8 cellular contexts compared by ENCODE assay signal in genomic region chr11:66069715-66070603, GRCh38. TPM values are rescaled to one million over a fixed set of nuclear protein-coding genes. Genes with fewer than 3 reads are reported as not detected.
DNase-seq lines count a peak whose midpoint lies in the region; ATAC-seq, FAIRE-seq and TF ChIP-seq lines count a peak whose summit lies in the region.

TSS of gene PACS1 (plus strand) at chr11:66070272. CDS start at chr11:66070487, 215 bp downstream.

- H3K79me2 ChIP-seq in H1 (ENCODE audit: control insufficient read depth in 1 of 2, insufficient read depth in 2 of 2, low read length in 2 of 2) = peaks cover 0 to 13% of the 10 kb centered on the region in 2 experiments; a peak in 2 of 4 replicates

- H3K9me3 Mint-ChIP-seq in memory B cell = no peaks in the 10 kb centered on the region

- no peak for TF ChIP-seq EP300 in H1 (IDR thresholded peaks at IDR 0.05; ENCODE audit: borderline replicate concordance in 1 of 2, low read depth in 2 of 2, low read length in 2 of 2)

- H3K4me2 ChIP-seq in H1 (ENCODE audit: insufficient read depth in 1 of 2, low read depth in 2 of 2, low read length in 2 of 2) = peak within 1 kb of the TSS; percentile 75 to 85

- H3K4me3 Mint-ChIP-seq in memory B cell = peak within 1 kb of the TSS; percentile 96

- no peak within 1 kb of the TSS for H3K23ac ChIP-seq in H1 (ENCODE audit: insufficient read length)

- peaks cover 33% of the 10 kb centered on the region for H3K36me3 Mint-ChIP-seq in memory B cell

- H3K4me1 Mint-ChIP-seq in memory B cell = peaks cover 50% of the 10 kb centered on the region

- no peak within 1 kb of the TSS for H3K14ac ChIP-seq in H1 (ENCODE audit: insufficient read length)

- no peaks in the 10 kb centered on the region; the same call in 1 of the 2 replicates for H3K79me1 ChIP-seq in H1 (ENCODE audit: low read depth, low read length)

- peaks cover 9 to 37% (median 26%) of the 10 kb centered on the region in 4 experiments for H3K36me3 ChIP-seq in H1 (ENCODE audit: control insufficient read depth in 2 of 4, insufficient read depth in 4 of 4, low read length in 3 of 4)

- peak within 1 kb of the TSS; percentile 85 for H2BK5ac ChIP-seq in H1 (ENCODE audit: low read depth, low read length)

- H4K5ac ChIP-seq in H1 (ENCODE audit: insufficient read length, low read depth, low read length) = peak within 1 kb of the TSS; percentile 18

- FAIRE-seq in H1 (lab: Jason Lieb, UNC) = no peak

- no peak within 1 kb of the TSS for H2BK15ac ChIP-seq in H1 (ENCODE audit: low read length)

- H3K4me3 ChIP-seq in GM12865 (ENCODE audit: low read depth, low read length) (peak within 1 kb of the TSS; percentile 75), H1 (ENCODE audit: extremely low read depth in 1 of 4, insufficient read depth in 2 of 4, low read depth in 3 of 4, low read length in 4 of 4) (peak within 1 kb of the TSS; percentile 43 to 90 (median 63))

- peak within 1 kb of the TSS; percentile 46 for H3K27ac ChIP-seq in H1 (ENCODE audit: low read depth, low read length)

- peak within 1 kb of the TSS; percentile 61; the same call in 1 of the 2 replicates for H2AK5ac ChIP-seq in H1 (ENCODE audit: low read depth, low read length)

- H2BK120ac ChIP-seq in H1 (replicated peaks; ENCODE audit: low read depth, low read length) = no peak within 1 kb of the TSS

- H3K9ac ChIP-seq in H1 (replicated peaks in 1 of 4; ENCODE audit: extremely low read depth in 1 of 4, low read depth in 3 of 4, low read length in 3 of 4) = peak within 1 kb of the TSS; percentile 44 to 85 (median 53); a peak in 6 of 7 replicates

- TF ChIP-seq RAD21 in H1 (IDR thresholded peaks at IDR 0.05 in 1 of 2, conservative IDR thresholded peaks at IDR 0.05 in 1 of 2; ENCODE audit: low read depth in 2 of 2, low read length in 2 of 2) = no peak

- H4K91ac ChIP-seq in H1 (replicated peaks; ENCODE audit: insufficient read length, low read length) = no peak within 1 kb of the TSS

- peak within 1 kb of the TSS; percentile 35 for H3K4ac ChIP-seq in H1 (replicated peaks; ENCODE audit: insufficient read length, low read depth, low read length)

- whole genome bisulfite sequencing in H1 (ENCODE audit: extremely low coverage in 1 of 2, insufficient coverage in 1 of 2, insufficient read length in 1 of 2, insufficient replicate concordance in 2 of 2, low coverage in 1 of 2, low lambda C conversion rate in 2 of 2, missing lambda C conversion rate in 1 of 2), 2 experiments = 2% methylated on average over 31 of the region's 120 CpGs; no CpG with 5 or more reads in 1 of the 2 experiments

- H3K27me3 Mint-ChIP-seq in memory B cell = no peaks in the 10 kb centered on the region

- peak in 1 of 2 experiments; percentile 88; a peak in 1 of 3 replicates for TF ChIP-seq POLR2A in H1 (IDR thresholded peaks at IDR 0.05; ENCODE audit: control extremely low read depth in 1 of 2, low read depth in 2 of 2, low read length in 2 of 2)

- H3K18ac ChIP-seq in H1 (ENCODE audit: extremely low read depth, low read length) = peak within 1 kb of the TSS; percentile 60

- H4K8ac ChIP-seq in H1 (ENCODE audit: extremely low read depth, insufficient read depth, low read length) = peak within 1 kb of the TSS; percentile 71

- ATAC-seq in HG02678 (IDR thresholded peaks at IDR 0.05; ENCODE audit: unreplicated experiment) (peak; percentile 64), memory B cell (ENCODE audit: low read depth) (peak; percentile 76)

- no peaks in the 10 kb centered on the region; the same call in 1 of the 2 replicates for H3K23me2 ChIP-seq in H1 (ENCODE audit: low read depth, low read length)

- peak within 1 kb of the TSS; percentile 96 for H3K27ac Mint-ChIP-seq in memory B cell

- POLR2A ChIA-PET in H1 (lab: Charles Lee; ENCODE audit: partially characterized antibody) = interaction anchor here (0.8 to 9.7 kb wide), 14 partner anchors 9 to 242 kb away, joined by 3 to 150 read pairs (median 4); partner anchors contain the start of genes GAL3ST3, RAB1B and SF3B2

- no peak for TF ChIP-seq CTCF in GM12865 (IDR thresholded peaks at IDR 0.05; ENCODE audit: insufficient read depth, low read depth, low read length, missing control alignments)
- no peak for TF ChIP-seq CTCF in H1 (IDR thresholded peaks at IDR 0.05; ENCODE audit: control extremely low read depth in 1 of 3, insufficient read depth in 1 of 3, low read depth in 1 of 3, low read length in 3 of 3)

- H4K20me1 ChIP-seq in H1 (replicated peaks in 1 of 2; ENCODE audit: control insufficient read depth in 1 of 2, insufficient read depth in 2 of 2, low read length in 2 of 2) = peaks cover 2 to 17% of the 10 kb centered on the region in 2 experiments

- H2AFZ ChIP-seq in H1 (ENCODE audit: low read length) = no peak within 1 kb of the TSS

- no peak within 1 kb of the TSS for H2BK12ac ChIP-seq in H1 (ENCODE audit: low read depth, low read length)

- peak within 1 kb of the TSS; percentile 61; the same call in 1 of the 2 replicates for H2BK20ac ChIP-seq in H1 (ENCODE audit: low read length)

- peak within 1 kb of the TSS; percentile 48 for H3K56ac ChIP-seq in H1 (replicated peaks; ENCODE audit: insufficient read length, low read depth, low read length)

- H3K27me3 ChIP-seq in H1 (replicated peaks in 1 of 4; ENCODE audit: control insufficient read depth in 3 of 4, extremely low read depth in 1 of 4, insufficient read depth in 3 of 4, low read length in 3 of 4) = no peaks in the 10 kb centered on the region

- H3K4me1 ChIP-seq in H1 (replicated peaks in 1 of 4; ENCODE audit: control insufficient read depth in 3 of 4, insufficient read depth in 4 of 4, low read length in 3 of 4) = peaks cover 5 to 13% (median 8%) of the 10 kb centered on the region in 4 experiments; a peak in 6 of 7 replicates

- CTCF ChIA-PET in H1 (lab: Charles Lee; ENCODE audit: partially characterized antibody) = interaction anchor here (0.6 to 8.8 kb wide), 15 partner anchors 10 to 219 kb away, joined by 3 to 144 read pairs (median 7); partner anchors contain the start of genes CST6, GAL3ST3, SF3B2 and YIF1A

- H3K9me3 ChIP-seq in H1 (ENCODE audit: insufficient read depth in 2 of 2, low read depth in 1 of 2, low read length in 1 of 2) = no peaks in the 10 kb centered on the region

- peak; percentile 93 for DNase-seq in GM12865 (ENCODE audit: low read depth)
- DNase-seq in NCI-H446 treated with DMSO at 0.1 percent for 48 hours (lab: John Stamatoyannopoulos, UW) = peak; percentile 8
- DNase-seq in activated CD8-positive, alpha-beta memory T cell treated with anti-CD3 and anti-CD28 coated beads for 48 hours (ENCODE audit: low read depth in 2 of 3, low spot score in 2 of 3) = peak; percentile 34 to 76 (median 71)
- DNase-seq in H1 (ENCODE audit: low read depth in 1 of 2, low spot score in 2 of 2) = peak; percentile 34 to 85
- DNase-seq in memory B cell (ENCODE audit: low spot score in 2 of 2) = peak; percentile 73 to 75
- DNase-seq in stimulated activated CD8-positive, alpha-beta memory T cell treated with anti-CD3 and anti-CD28 coated beads, Interleukin-12 subunit alpha, Interleukin-12 subunit beta, amount 100 ng/mL, for 4 hours (ENCODE audit: low read depth) = peak; percentile 83
- DNase-seq in NK-92 treated with Interleukin-12 subunit alpha and Interleukin-12 subunit beta, amount 100 ng/mL, for 24 hours (lab: John Stamatoyannopoulos, UW) = no peak

TF ChIP-seq in H1, 55 proteins besides CTCF, POLR2A, EP300 and RAD21 (continues in another document):
- TF ChIP-seq BACH1 (IDR thresholded peaks at IDR 0.05; ENCODE audit: low read length) (0 out of 2 replicates have a peak, but pooled peaks have one; percentile 21), TBP (IDR thresholded peaks at IDR 0.05; ENCODE audit: low read depth, low read length) (0 out of 2 replicates have a peak, but pooled peaks have one; percentile 14), ASH2L (IDR thresholded peaks at IDR 0.05; ENCODE audit: low read length) (peak; percentile 31), POLR2AphosphoS5 (IDR thresholded peaks at IDR 0.05; ENCODE audit: low read depth, low read length) (peak; percentile 73; the same call in 1 of the 2 replicates), CREB1 (IDR thresholded peaks at IDR 0.05) (no peak), KDM4A (IDR thresholded peaks at IDR 0.05; ENCODE audit: low read depth, low read length, severe bottlenecking) (peak; percentile 26)

RNA-seq across cellular contexts. Expression of gene PACS1, which starts in this region (rescaled TPM):
- 34.4 and 36.0 TPM in 2 replicates for total RNA-seq in H1 (2021; fragmentation: NEBNext Ultra II Directional; extraction: Animal tissue kit (Norgen Biotek cat#: 25700))
- 11.5 and 20.4 TPM in 2 replicates for polyA plus RNA-seq in H1 (2011; rRNA removed)
- 8.6 TPM for polyA plus RNA-seq in H1 (2011; cell fraction: cytosol; rRNA removed)
- 29.2 TPM for polyA plus RNA-seq in H1 (2011; cell fraction: nucleus; rRNA removed)
- polyA plus RNA-seq in H1 (2012, experiment 1 of 2) = 22.0 to 27.8 TPM (median 25.4 TPM) in 4 replicates
- polyA plus RNA-seq in H1 (2012, experiment 2 of 2) = 16.7 TPM
- polyA plus RNA-seq in H1 (2013, experiment 1 of 2) = 15.2 TPM
- 15.8 TPM for polyA plus RNA-seq in H1 (2013, experiment 2 of 2)
- polyA minus RNA-seq in H1 (2011; rRNA and poly(A)+ RNA removed) = 43.7 and 45.1 TPM in 2 replicates
- polyA minus RNA-seq in H1 (2011; cell fraction: cytosol; rRNA and poly(A)+ RNA removed) = 23.3 TPM
- polyA minus RNA-seq in H1 (2011; cell fraction: nucleus; rRNA and poly(A)+ RNA removed) = 31.5 TPM
